In genomic region chr20:40781340-40781916, GRCh38 we compare ENCODE assay signal across 15 cellular contexts.
"Had no signal": no experiment of that assay in that cellular context is flagged by ENCODE, and none has a peak within 500 bp of the region (broad histone marks: within the 10 kb centered on the region; RNA-seq: fewer than 3 reads in every experiment).

No MANE protein-coding gene starts in this region.

- H3K9me3 ChIP-seq: stomach, thoracic aorta, uterus had no signal

- ATAC-seq: esophagus mucosa, left colon, WTC11 had no signal

- DNase-seq: activated CD4-positive, alpha-beta memory T cell treated with anti-CD3 and anti-CD28 coated beads, Interleukin-2, amount 10 ng/mL, durations not matched to agents 7 days and 5 days; activated CD4-positive, alpha-beta T cell treated with anti-CD3 and anti-CD28 coated beads for 4 hours; activated naive CD4-positive, alpha-beta T cell treated with anti-CD3 and anti-CD28 coated beads, Interleukin-2, amount 10 ng/mL, durations not matched to agents 7 days and 5 days; activated T-cell treated with anti-CD3 and anti-CD28 coated beads, Interleukin-2, amount 50 U/mL, for 24 hours; left colon; stimulated activated CD4-positive, alpha-beta T cell treated with anti-CD3 and anti-CD28 coated beads, Interleukin-2, amount 100 ng/mL, for 24 hours; stomach; uterus had no signal

- H3K36me3 ChIP-seq: cardiac muscle cell, stomach, thoracic aorta, uterus had no signal

- H3K27ac ChIP-seq: cardiac muscle cell, stomach, thoracic aorta, uterus had no signal

- H3K27me3 ChIP-seq: cardiac muscle cell, uterus had no signal

- H3K4me1 ChIP-seq: uterus had no signal

- H3K4me3 ChIP-seq: cardiac muscle cell, dorsolateral prefrontal cortex, lung, stomach, thoracic aorta, uterus had no signal

- FAIRE-seq: TTC549 had no signal
